Comparison of ENCODE assay signal across 20 cellular contexts in genomic region chr1:52343982-52344381, GRCh38.
"Had no signal": no experiment of that assay in that cellular context is flagged by ENCODE, and none has a peak within 500 bp of the region (broad histone marks: within the 10 kb centered on the region; RNA-seq: fewer than 3 reads in every experiment).

No MANE protein-coding gene starts in this region.

- H3K36me3 ChIP-seq: colonic mucosa had no signal

- H3K9me3 Mint-ChIP-seq: dendritic cell treated with granulocyte-macrophage colony-stimulating factor and Interleukin-4, amounts not matched to agents 40 ng/mL and 50 ng/mL, for 4 days; effector memory CD8-positive, alpha-beta T cell; endodermal cell; mesothelial cell of epicardium had no signal

- H3K4me1 Mint-ChIP-seq: mesothelial cell of epicardium had no signal

- H3K27me3 Mint-ChIP-seq: effector memory CD8-positive, alpha-beta T cell had no signal

- H3K4me3 ChIP-seq: colonic mucosa, esophagus muscularis mucosa, gastroesophageal sphincter, heart right ventricle, lower lobe of right lung, mucosa of descending colon had no signal

- H3K4me3 Mint-ChIP-seq: dendritic cell treated with granulocyte-macrophage colony-stimulating factor and Interleukin-4, amounts not matched to agents 40 ng/mL and 50 ng/mL, for 4 days; effector memory CD8-positive, alpha-beta T cell; endodermal cell; mesothelial cell of epicardium had no signal

- H3K9me3 ChIP-seq: colonic mucosa, esophagus muscularis mucosa, gastroesophageal sphincter, heart right ventricle, lower lobe of right lung, mucosa of descending colon had no signal

- H3K27me3 ChIP-seq: colonic mucosa, esophagus muscularis mucosa, foreskin keratinocyte, gastroesophageal sphincter, heart right ventricle had no signal

- ATAC-seq: effector memory CD8-positive, alpha-beta T cell; foreskin keratinocyte; gastroesophageal sphincter; heart right ventricle; left cardiac atrium; left ventricle myocardium superior; lower lobe of right lung; mucosa of descending colon had no signal

- H3K4me1 ChIP-seq: colonic mucosa, esophagus muscularis mucosa, foreskin keratinocyte, gastroesophageal sphincter, lower lobe of right lung had no signal

- DNase-seq: cerebellar nuclear complex; colonic mucosa; cortex of kidney; effector CD8-positive, alpha-beta T cell; effector memory CD8-positive, alpha-beta T cell; endodermal cell; foreskin keratinocyte; glutamatergic neuron; head of caudate nucleus; heart right ventricle; hippocampal formation; left cardiac atrium; left ventricle myocardium superior; lower lobe of right lung; mesenchymal stem cell; mucosa of descending colon had no signal

- H3K27ac Mint-ChIP-seq: dendritic cell treated with granulocyte-macrophage colony-stimulating factor and Interleukin-4, amounts not matched to agents 40 ng/mL and 50 ng/mL, for 4 days; effector memory CD8-positive, alpha-beta T cell; endodermal cell; mesothelial cell of epicardium had no signal

- H3K27ac ChIP-seq: colonic mucosa, esophagus muscularis mucosa, foreskin keratinocyte, gastroesophageal sphincter, heart right ventricle, lower lobe of right lung had no signal
